In genomic region chr21:46554431-46555224, GRCh38 we compare ENCODE assay signal across 20 cellular contexts. TPM values are rescaled to one million over a fixed set of nuclear protein-coding genes. Genes with fewer than 3 reads are reported as not detected.
A peak's percentile ranks its signal among the peaks of the same experiment; 100 is the strongest.
DNase-seq lines count a peak whose midpoint lies in the region; ATAC-seq and TF ChIP-seq lines count a peak whose summit lies in the region.
"Had no signal": no experiment of that assay in that cellular context is flagged by ENCODE, and none has a peak within 500 bp of the region (broad histone marks: within the 10 kb centered on the region; RNA-seq: fewer than 3 reads in every experiment).

No MANE protein-coding gene starts in this region.

- peak overlapping the region; percentile 83 for H3K27ac ChIP-seq in naive thymus-derived CD4-positive, alpha-beta T cell (ENCODE audit: low read depth, low read length)
- H3K27ac ChIP-seq: skin epidermis had no signal

- peaks cover 16% of the 10 kb centered on the region for H3K36me3 Mint-ChIP-seq in activated CD4-positive, alpha-beta memory T cell treated with anti-CD3 and anti-CD28 coated beads for 36 hours
- H3K36me3 Mint-ChIP-seq in activated CD4-positive, alpha-beta memory T cell treated with anti-CD3 and anti-CD28 coated beads, Interleukin-2, amount 10 ng/mL, durations not matched to agents 7 days and 5 days (ENCODE audit: low read depth) = peaks cover 47% of the 10 kb centered on the region
- H3K36me3 Mint-ChIP-seq in endothelial cell (ENCODE audit: low read depth, unreplicated experiment) = peaks cover 49% of the 10 kb centered on the region
- peaks cover 3 to 42% (median 31%) of the 10 kb centered on the region in 5 donors for H3K36me3 Mint-ChIP-seq in naive thymus-derived CD4-positive, alpha-beta T cell
- H3K36me3 Mint-ChIP-seq: natural killer cell had no signal

- peaks cover 0 to 36% (median 5%) of the 10 kb centered on the region in 3 experiments for H3K36me3 ChIP-seq in naive thymus-derived CD4-positive, alpha-beta T cell (ENCODE audit: control insufficient read depth in 2 of 3, insufficient read depth in 3 of 3, low read length in 3 of 3)

- H3K4me3 Mint-ChIP-seq in activated CD4-positive, alpha-beta memory T cell treated with anti-CD3 and anti-CD28 coated beads for 36 hours = no peak overlapping the region
- no peak overlapping the region for H3K4me3 Mint-ChIP-seq in activated CD4-positive, alpha-beta memory T cell treated with anti-CD3 and anti-CD28 coated beads, Interleukin-2, amount 10 ng/mL, durations not matched to agents 7 days and 5 days
- H3K4me3 Mint-ChIP-seq in endothelial cell (ENCODE audit: unreplicated experiment) = no peak overlapping the region
- H3K4me3 Mint-ChIP-seq in naive thymus-derived CD4-positive, alpha-beta T cell = peak overlapping the region in 7 of 10 donors; percentile 17 to 94 (median 57)
- H3K4me3 Mint-ChIP-seq: natural killer cell had no signal

- no peaks in the 10 kb centered on the region for H3K9me3 ChIP-seq in naive thymus-derived CD4-positive, alpha-beta T cell (ENCODE audit: control insufficient read depth in 2 of 3, low read length in 3 of 3)
- H3K9me3 ChIP-seq: HAP-1 had no signal

- no peaks in the 10 kb centered on the region for H3K27me3 Mint-ChIP-seq in activated CD4-positive, alpha-beta memory T cell treated with anti-CD3 and anti-CD28 coated beads for 36 hours
- H3K27me3 Mint-ChIP-seq in activated CD4-positive, alpha-beta memory T cell treated with anti-CD3 and anti-CD28 coated beads, Interleukin-2, amount 10 ng/mL, durations not matched to agents 7 days and 5 days = no peaks in the 10 kb centered on the region
- H3K27me3 Mint-ChIP-seq in endothelial cell (ENCODE audit: unreplicated experiment) = peaks cover 5% of the 10 kb centered on the region
- H3K27me3 Mint-ChIP-seq in naive thymus-derived CD4-positive, alpha-beta T cell = no peaks in the 10 kb centered on the region

- intact Hi-C loops in activated CD4-positive, alpha-beta memory T cell treated with anti-CD3 and anti-CD28 coated beads for 36 hours (cut with micrococcal nuclease) = no loop called here
- intact Hi-C loops in naive thymus-derived CD4-positive, alpha-beta T cell (cut with micrococcal nuclease) = loop anchor here (5.0 kb wide), 3 partner anchors 37 to 412 kb away; partner anchors contain the start of gene LSS (in 1 of the 2)
- intact Hi-C loops in head of caudate nucleus (cut with DNase I) = no loop called here

- CTCF ChIA-PET in activated CD4-positive, alpha-beta memory T cell treated with anti-CD3 and anti-CD28 coated beads for 36 hours (lab: Charles Lee) = no interaction called here
- CTCF ChIA-PET in activated CD4-positive, alpha-beta memory T cell treated with anti-CD3 and anti-CD28 coated beads, Interleukin-2, amount 10 ng/mL, durations not matched to agents 7 days and 5 days (lab: Charles Lee) = no interaction called here
- CTCF ChIA-PET in naive thymus-derived CD4-positive, alpha-beta T cell (lab: Charles Lee) = no interaction called here

- no peaks in the 10 kb centered on the region for H3K27me3 ChIP-seq in naive thymus-derived CD4-positive, alpha-beta T cell (ENCODE audit: control insufficient read depth in 2 of 2, insufficient read depth in 2 of 2, low read length in 2 of 2)

- no peak for DNase-seq in activated CD4-positive, alpha-beta memory T cell treated with anti-CD3 and anti-CD28 coated beads for 36 hours
- DNase-seq in activated CD4-positive, alpha-beta memory T cell treated with anti-CD3 and anti-CD28 coated beads, Interleukin-2, amount 10 ng/mL, durations not matched to agents 7 days and 5 days = no peak
- DNase-seq in COR-L47 (lab: John Stamatoyannopoulos, UW) (peak; percentile 46), endothelial cell (ENCODE audit: low spot score) (no peak), head of caudate nucleus (no peak), hippocampal formation (lab: John Stamatoyannopoulos, UW) (no peak), NCI-H226 (no peak)
- DNase-seq in naive thymus-derived CD4-positive, alpha-beta T cell = no peak
- DNase-seq: activated CD4-positive, alpha-beta T cell treated with anti-CD3 and anti-CD28 coated beads for 4 hours; activated T-cell treated with anti-CD3 and anti-CD28 coated beads, Interleukin-2, amount 50 U/mL, for 1 hour; GDM1; natural killer cell; NCI-H2107; NK-92 treated with Interleukin-12 subunit alpha and Interleukin-12 subunit beta, amount 100 ng/mL, for 24 hours; stimulated activated CD4-positive, alpha-beta T cell treated with anti-CD3 and anti-CD28 coated beads, Interleukin-4, amount 100 ng/mL, for 1 hour had no signal

- no peaks in the 10 kb centered on the region for H3K9me3 Mint-ChIP-seq in activated CD4-positive, alpha-beta memory T cell treated with anti-CD3 and anti-CD28 coated beads for 36 hours
- H3K9me3 Mint-ChIP-seq in activated CD4-positive, alpha-beta memory T cell treated with anti-CD3 and anti-CD28 coated beads, Interleukin-2, amount 10 ng/mL, durations not matched to agents 7 days and 5 days = no peaks in the 10 kb centered on the region
- H3K9me3 Mint-ChIP-seq in endothelial cell (ENCODE audit: unreplicated experiment) = no peaks in the 10 kb centered on the region
- H3K9me3 Mint-ChIP-seq in naive thymus-derived CD4-positive, alpha-beta T cell = peaks cover 0 to 2% (median 0%) of the 10 kb centered on the region in 11 donors
- H3K9me3 Mint-ChIP-seq: natural killer cell had no signal

- POLR2A ChIA-PET in activated CD4-positive, alpha-beta memory T cell treated with anti-CD3 and anti-CD28 coated beads for 36 hours (lab: Charles Lee) = no interaction called here
- POLR2A ChIA-PET in activated CD4-positive, alpha-beta memory T cell treated with anti-CD3 and anti-CD28 coated beads, Interleukin-2, amount 10 ng/mL, durations not matched to agents 7 days and 5 days (lab: Charles Lee) = no interaction called here
- POLR2A ChIA-PET in naive thymus-derived CD4-positive, alpha-beta T cell (lab: Charles Lee) = interaction anchor here (1.1 to 10.3 kb wide), 3 partner anchors 81 to 89 kb away, joined by 3 to 226 read pairs (median 219); partner anchors contain the start of gene PRMT2

- H3K4me1 Mint-ChIP-seq in activated CD4-positive, alpha-beta memory T cell treated with anti-CD3 and anti-CD28 coated beads for 36 hours (ENCODE audit: low read depth) = peaks cover 45% of the 10 kb centered on the region
- H3K4me1 Mint-ChIP-seq in activated CD4-positive, alpha-beta memory T cell treated with anti-CD3 and anti-CD28 coated beads, Interleukin-2, amount 10 ng/mL, durations not matched to agents 7 days and 5 days = peaks cover 48% of the 10 kb centered on the region
- H3K4me1 Mint-ChIP-seq in endothelial cell (ENCODE audit: unreplicated experiment) = peaks cover 32% of the 10 kb centered on the region
- peaks cover 44 to 95% (median 77%) of the 10 kb centered on the region in 7 donors for H3K4me1 Mint-ChIP-seq in naive thymus-derived CD4-positive, alpha-beta T cell

- ATAC-seq in naive thymus-derived CD4-positive, alpha-beta T cell = no peak
- ATAC-seq: GM12878, natural killer cell had no signal

- H3K4me3 ChIP-seq in naive thymus-derived CD4-positive, alpha-beta T cell (ENCODE audit: low read length) = no peak overlapping the region
- H3K4me3 ChIP-seq: GM12878, HAP-1, skin epidermis had no signal

- H3K4me1 ChIP-seq in naive thymus-derived CD4-positive, alpha-beta T cell (ENCODE audit: control insufficient read depth in 2 of 2, insufficient read depth in 2 of 2, low read length in 2 of 2) = peaks cover 65 to 91% of the 10 kb centered on the region in 2 donors
- H3K4me1 ChIP-seq: HAP-1 had no signal

- peak overlapping the region; percentile 5 for H3K27ac Mint-ChIP-seq in activated CD4-positive, alpha-beta memory T cell treated with anti-CD3 and anti-CD28 coated beads for 36 hours
- no peak overlapping the region for H3K27ac Mint-ChIP-seq in activated CD4-positive, alpha-beta memory T cell treated with anti-CD3 and anti-CD28 coated beads, Interleukin-2, amount 10 ng/mL, durations not matched to agents 7 days and 5 days
- H3K27ac Mint-ChIP-seq in endothelial cell (ENCODE audit: unreplicated experiment) = peak overlapping the region; percentile 64
- peak overlapping the region in 8 of 9 donors; percentile 92 to 100 (median 99) for H3K27ac Mint-ChIP-seq in naive thymus-derived CD4-positive, alpha-beta T cell

- TF ChIP-seq CTCF in endothelial cell (IDR thresholded peaks at IDR 0.05; ENCODE audit: unreplicated experiment) = no peak

RNA-seq across cellular contexts. Expression of gene S100B, which starts 50.3 kb away (rescaled TPM):
- total RNA-seq in activated CD4-positive, alpha-beta memory T cell treated with anti-CD3 and anti-CD28 coated beads for 36 hours = not detected
- not detected for total RNA-seq in activated CD4-positive, alpha-beta memory T cell treated with anti-CD3 and anti-CD28 coated beads, Interleukin-2, amount 10 ng/mL, durations not matched to agents 7 days and 5 days
- total RNA-seq in endothelial cell (ENCODE audit: unreplicated experiment) = 0.54 TPM
- total RNA-seq in naive thymus-derived CD4-positive, alpha-beta T cell = 1 to 10 TPM in 1 of 5 experiments, under 1 TPM in 4; 0.27 to 2.3 (median 0.95) TPM
- 1 to 10 TPM; 1.1 to 7.0 TPM for polyA plus RNA-seq in naive thymus-derived CD4-positive, alpha-beta T cell
- total RNA-seq: bronchial epithelial cell, dermis microvascular lymphatic vessel endothelial cell had no signal

Comparison
In these comparisons a context has a peak if more than half of its experiments do, and no peak if none do; other contexts are left out.
1. H3K4me3 Mint-ChIP-seq: peak in naive thymus-derived CD4-positive, alpha-beta T cell (7 of 10); none in activated CD4-positive, alpha-beta memory T cell treated with anti-CD3 and anti-CD28 coated beads for 36 hours (single experiment), activated CD4-positive, alpha-beta memory T cell treated with anti-CD3 and anti-CD28 coated beads, Interleukin-2, amount 10 ng/mL, durations not matched to agents 7 days and 5 days (single experiment) and endothelial cell (single experiment).
2. intact Hi-C loops: an anchor here in naive thymus-derived CD4-positive, alpha-beta T cell (5.0 kb wide); none called in activated CD4-positive, alpha-beta memory T cell treated with anti-CD3 and anti-CD28 coated beads for 36 hours and head of caudate nucleus.